In genomic region chr1:209387969-209388329, GRCh38 we compare ENCODE assay signal across 21 cellular contexts.
DNase-seq lines count a peak whose midpoint lies in the region; FAIRE-seq and TF ChIP-seq lines count a peak whose summit lies in the region.
"Had no signal": no experiment of that assay in that cellular context is flagged by ENCODE, and none has a peak within 500 bp of the region (broad histone marks: within the 10 kb centered on the region; RNA-seq: fewer than 3 reads in every experiment).

No MANE protein-coding gene starts in this region.

- H4K20me1 ChIP-seq in mammary epithelial cell (ENCODE audit: insufficient read depth, low read length), result no peaks in the 10 kb centered on the region
- no peaks in the 10 kb centered on the region for H4K20me1 ChIP-seq in keratinocyte (ENCODE audit: control insufficient read depth, extremely low read depth, insufficient read depth, low read length)

- H3K9me1 ChIP-seq in keratinocyte (ENCODE audit: control insufficient read depth, extremely low read depth, insufficient read depth, low read length), result no peaks in the 10 kb centered on the region

- H3K27ac Mint-ChIP-seq in activated naive CD4-positive, alpha-beta T cell treated with anti-CD3 and anti-CD28 coated beads for 36 hours, result no peak overlapping the region
- H3K27ac Mint-ChIP-seq: activated CD4-positive, alpha-beta T cell treated with anti-CD3 and anti-CD28 coated beads, Interleukin-2, amount 10 ng/mL, durations not matched to agents 24 days and 14 days; activated naive CD8-positive, alpha-beta T cell treated with anti-CD3 and anti-CD28 coated beads, Interleukin-2, amount 10 ng/mL, durations not matched to agents 7 days and 5 days; activated T-cell treated with anti-CD3 and anti-CD28 coated beads, Interleukin-2, amount 50 U/mL, for 24 hours; CD8-positive, alpha-beta T cell; immature natural killer cell; stimulated activated memory B cell treated with anti-CD40 and anti-IgM and Interleukin-4, amounts not matched to agents 10 μg/mL and 1 μg/mL and 100 μg/mL, for 72 hours had no signal

- peak; percentile 99 for FAIRE-seq in keratinocyte (lab: Jason Lieb, UNC)
- FAIRE-seq: endometrium had no signal

- no peak overlapping the region for H3K4me3 Mint-ChIP-seq in activated naive CD4-positive, alpha-beta T cell treated with anti-CD3 and anti-CD28 coated beads for 36 hours
- H3K4me3 Mint-ChIP-seq: activated CD4-positive, alpha-beta T cell treated with anti-CD3 and anti-CD28 coated beads, Interleukin-2, amount 10 ng/mL, durations not matched to agents 24 days and 14 days; activated naive CD8-positive, alpha-beta T cell treated with anti-CD3 and anti-CD28 coated beads, Interleukin-2, amount 10 ng/mL, durations not matched to agents 7 days and 5 days; activated T-cell treated with anti-CD3 and anti-CD28 coated beads, Interleukin-2, amount 50 U/mL, for 24 hours; CD8-positive, alpha-beta T cell; central memory CD8-positive, alpha-beta T cell; immature natural killer cell; stimulated activated memory B cell treated with anti-CD40 and anti-IgM and Interleukin-4, amounts not matched to agents 10 μg/mL and 1 μg/mL and 100 μg/mL, for 72 hours had no signal

- no peaks in the 10 kb centered on the region for H3K27me3 Mint-ChIP-seq in activated naive CD4-positive, alpha-beta T cell treated with anti-CD3 and anti-CD28 coated beads for 36 hours (ENCODE audit: low read depth)

- H3K9me3 ChIP-seq in mammary epithelial cell (replicated peaks; ENCODE audit: insufficient read depth, low read length) (no peaks in the 10 kb centered on the region), keratinocyte (ENCODE audit: control insufficient read depth, low read depth, low read length) (no peaks in the 10 kb centered on the region), prostate gland (no peaks in the 10 kb centered on the region)
- H3K9me3 ChIP-seq: transverse colon had no signal

- H3K36me3 Mint-ChIP-seq in activated naive CD4-positive, alpha-beta T cell treated with anti-CD3 and anti-CD28 coated beads for 36 hours (ENCODE audit: low read depth), result no peaks in the 10 kb centered on the region
- H3K36me3 Mint-ChIP-seq: activated naive CD8-positive, alpha-beta T cell treated with anti-CD3 and anti-CD28 coated beads, Interleukin-2, amount 10 ng/mL, durations not matched to agents 7 days and 5 days; CD8-positive, alpha-beta T cell; immature natural killer cell; stimulated activated memory B cell treated with anti-CD40 and anti-IgM and Interleukin-4, amounts not matched to agents 10 μg/mL and 1 μg/mL and 100 μg/mL, for 72 hours had no signal

- dilution Hi-C loops in mammary epithelial cell (cut with HindIII; ENCODE audit: low sequenced_read_pairs), result no loop called here
- dilution Hi-C loops in keratinocyte (cut with MboI; ENCODE audit: extremely low pct_ligation_motif_present, low sequenced_read_pairs), result no loop called here

- no peaks in the 10 kb centered on the region for H3K9me3 Mint-ChIP-seq in activated naive CD4-positive, alpha-beta T cell treated with anti-CD3 and anti-CD28 coated beads for 36 hours
- H3K9me3 Mint-ChIP-seq: activated CD4-positive, alpha-beta T cell treated with anti-CD3 and anti-CD28 coated beads, Interleukin-2, amount 10 ng/mL, durations not matched to agents 24 days and 14 days; activated naive CD8-positive, alpha-beta T cell treated with anti-CD3 and anti-CD28 coated beads, Interleukin-2, amount 10 ng/mL, durations not matched to agents 7 days and 5 days; activated T-cell treated with anti-CD3 and anti-CD28 coated beads, Interleukin-2, amount 50 U/mL, for 24 hours; CD8-positive, alpha-beta T cell; central memory CD8-positive, alpha-beta T cell; immature natural killer cell had no signal

- H3K4me2 ChIP-seq in mammary epithelial cell (ENCODE audit: insufficient read depth, low read depth, low read length) (peak overlapping the region; percentile 10), keratinocyte (ENCODE audit: control insufficient read depth, extremely low read depth, insufficient read depth, low read depth, low read length) (peak overlapping the region; percentile 71)

- in situ Hi-C loops in mammary epithelial cell (cut with MboI; ENCODE audit: low sequenced_read_pairs in 2 of 2), result no loop called here

- DNase-seq in A172 (ENCODE audit: low spot score) (peak; percentile 81), HT1080 (ENCODE audit: low read depth) (peak; percentile 76), mammary epithelial cell (peak; percentile 50), keratinocyte (ENCODE audit: low read depth, low spot score) (no peak), prostate gland (ENCODE audit: low spot score) (no peak), HT-29 (ENCODE audit: low spot score) (no peak)
- DNase-seq in activated naive CD4-positive, alpha-beta T cell treated with anti-CD3 and anti-CD28 coated beads for 36 hours, result no peak
- DNase-seq in activated CD8-positive, alpha-beta memory T cell treated with anti-CD3 and anti-CD28 coated beads, Interleukin-2, amount 50 U/mL, for 48 hours, result no peak
- DNase-seq: 8988T; activated CD4-positive, alpha-beta T cell treated with anti-CD3 and anti-CD28 coated beads, Interleukin-2, amount 10 ng/mL, durations not matched to agents 24 days and 14 days; activated naive CD8-positive, alpha-beta T cell treated with anti-CD3 and anti-CD28 coated beads, Interleukin-2, amount 10 ng/mL, durations not matched to agents 7 days and 5 days; activated T-cell treated with anti-CD3 and anti-CD28 coated beads, Interleukin-2, amount 50 U/mL, for 24 hours; CD8-positive, alpha-beta T cell; immature natural killer cell; NCI-H1105 treated with DMSO at 0.1 percent for 48 hours; SIG-M5; T1000; transverse colon had no signal

- TF ChIP-seq POLR2A in prostate gland (IDR thresholded peaks at IDR 0.05), result no peak

- H2AFZ ChIP-seq in mammary epithelial cell (ENCODE audit: low read depth, low read length) (no peak overlapping the region), keratinocyte (ENCODE audit: control insufficient read depth, low read length) (no peak overlapping the region)

- BruUV-seq in mammary epithelial cell (replicated peaks; lab: Mats Ljungman, UMichigan), result no TSS peak

- H3K4me3 ChIP-seq in mammary epithelial cell (replicated peaks in 1 of 3; ENCODE audit: insufficient read depth in 1 of 3, low read depth in 2 of 3, low read length in 3 of 3) (no peak overlapping the region), keratinocyte (ENCODE audit: control insufficient read depth in 2 of 3, extremely low read depth in 1 of 3, insufficient read depth in 2 of 3, low read depth in 1 of 3, low read length in 3 of 3) (no peak overlapping the region), prostate gland (no peak overlapping the region)
- H3K4me3 ChIP-seq: transverse colon had no signal

- H3K4me1 ChIP-seq in mammary epithelial cell (ENCODE audit: insufficient read depth, low read length), result peaks cover 77% of the 10 kb centered on the region
- peaks cover 76% of the 10 kb centered on the region for H3K4me1 ChIP-seq in keratinocyte (ENCODE audit: control insufficient read depth, extremely low read depth, insufficient read depth, low read length)
- H3K4me1 ChIP-seq in prostate gland (replicated peaks), result no peaks in the 10 kb centered on the region
- H3K4me1 ChIP-seq: transverse colon had no signal

- no peak overlapping the region for H3K9ac ChIP-seq in mammary epithelial cell (ENCODE audit: insufficient read depth, low read length)
- H3K9ac ChIP-seq in keratinocyte (ENCODE audit: control insufficient read depth, extremely low read depth, insufficient read depth, low read length), result peak overlapping the region; percentile 66

- no peaks in the 10 kb centered on the region for H3K4me1 Mint-ChIP-seq in activated naive CD4-positive, alpha-beta T cell treated with anti-CD3 and anti-CD28 coated beads for 36 hours (ENCODE audit: low read depth)
- H3K4me1 Mint-ChIP-seq: activated CD4-positive, alpha-beta T cell treated with anti-CD3 and anti-CD28 coated beads, Interleukin-2, amount 10 ng/mL, durations not matched to agents 24 days and 14 days; activated naive CD8-positive, alpha-beta T cell treated with anti-CD3 and anti-CD28 coated beads, Interleukin-2, amount 10 ng/mL, durations not matched to agents 7 days and 5 days; central memory CD8-positive, alpha-beta T cell; immature natural killer cell; stimulated activated memory B cell treated with anti-CD40 and anti-IgM and Interleukin-4, amounts not matched to agents 10 μg/mL and 1 μg/mL and 100 μg/mL, for 72 hours had no signal

- CTCF ChIA-PET in mammary epithelial cell (lab: Charles Lee; ENCODE audit: low non-redundant PET), result interaction anchor here (0.6 to 0.7 kb wide), 2 partner anchors 32 to 47 kb away, joined by 5 to 6 read pairs; no protein-coding TSS in a partner anchor
- CTCF ChIA-PET in activated naive CD4-positive, alpha-beta T cell treated with anti-CD3 and anti-CD28 coated beads for 36 hours (lab: Charles Lee), result interaction anchor here (0.6 to 1.0 kb wide), 2 partner anchors 14 to 33 kb away, joined by 3 read pairs; no protein-coding TSS in a partner anchor

- no peaks in the 10 kb centered on the region for H3K27me3 ChIP-seq in mammary epithelial cell (ENCODE audit: insufficient read depth, low read length)
- no peaks in the 10 kb centered on the region for H3K27me3 ChIP-seq in keratinocyte (ENCODE audit: control insufficient read depth, extremely low read depth, insufficient read depth, low read length)
- no peaks in the 10 kb centered on the region for H3K27me3 ChIP-seq in prostate gland (replicated peaks; ENCODE audit: insufficient read depth)
- H3K27me3 ChIP-seq: transverse colon had no signal

- H3K36me3 ChIP-seq in mammary epithelial cell (ENCODE audit: insufficient read depth, low read length) (no peaks in the 10 kb centered on the region), keratinocyte (ENCODE audit: control insufficient read depth in 2 of 2, extremely low read depth in 1 of 2, insufficient read depth in 2 of 2, low read length in 2 of 2) (no peaks in the 10 kb centered on the region), prostate gland (no peaks in the 10 kb centered on the region)
- H3K36me3 ChIP-seq: transverse colon had no signal

- H3K27ac ChIP-seq in mammary epithelial cell (ENCODE audit: insufficient read depth, low read depth, low read length), result peak overlapping the region; percentile 98
- peak overlapping the region; percentile 98 for H3K27ac ChIP-seq in keratinocyte (ENCODE audit: control insufficient read depth, insufficient read depth, low read length)
- no peak overlapping the region for H3K27ac ChIP-seq in prostate gland
- H3K27ac ChIP-seq: transverse colon had no signal

- intact Hi-C loops in mammary epithelial cell (cut with micrococcal nuclease), result loop anchor here (1.0 to 10.0 kb wide), 5 partner anchors 28 to 417 kb away; partner anchors contain the start of genes IRF6 and LAMB3
- intact Hi-C loops in prostate gland (cut with DNase I), result no loop called here
- intact Hi-C loops in activated naive CD4-positive, alpha-beta T cell treated with anti-CD3 and anti-CD28 coated beads for 36 hours (cut with micrococcal nuclease), result no loop called here

- WGBS in mammary epithelial cell (ENCODE audit: low coverage, missing lambda C conversion rate), result 0% methylated on average over 2 of the region's 2 CpGs
- 89% methylated on average over 2 of the region's 2 CpGs for WGBS in prostate gland

- H3K79me2 ChIP-seq in mammary epithelial cell (ENCODE audit: insufficient read depth, low read length), result peaks cover 2% of the 10 kb centered on the region
- H3K79me2 ChIP-seq in keratinocyte (ENCODE audit: control insufficient read depth, insufficient read depth, low read length), result no peaks in the 10 kb centered on the region

- TF ChIP-seq CTCF in mammary epithelial cell (conservative IDR thresholded peaks at IDR 0.05 in 1 of 2, IDR thresholded peaks at IDR 0.05 in 1 of 2; ENCODE audit: extremely low read depth in 1 of 2, insufficient read depth in 1 of 2, low read depth in 1 of 2, low read length in 2 of 2) (no peak), keratinocyte (optimal IDR thresholded peaks at IDR 0.05 in 1 of 3, IDR thresholded peaks at IDR 0.05 in 1 of 3, conservative IDR thresholded peaks at IDR 0.05 in 1 of 3; ENCODE audit: extremely low read depth in 1 of 3, insufficient read depth in 2 of 3, low read length in 3 of 3) (no peak), prostate gland (IDR thresholded peaks at IDR 0.05) (no peak)

Comparison
In these comparisons a context has a peak if more than half of its experiments do, and no peak if none do; other contexts are left out.
1. DNase-seq: peak in A172 (single experiment), HT1080 (single experiment) and mammary epithelial cell (single experiment); none in keratinocyte (single experiment), prostate gland (single experiment), HT-29 (single experiment), activated naive CD4-positive, alpha-beta T cell treated with anti-CD3 and anti-CD28 coated beads for 36 hours (single experiment) and activated CD8-positive, alpha-beta memory T cell treated with anti-CD3 and anti-CD28 coated beads, Interleukin-2, amount 50 U/mL, for 48 hours (single experiment).
2. H3K27ac ChIP-seq: peak in mammary epithelial cell (single experiment) and keratinocyte (single experiment); none in prostate gland (0 of 2).